ENCODE assay signal across 18 cellular contexts in genomic region chr15:84143753-84144314, GRCh38.
A peak's percentile ranks its signal among the peaks of the same experiment; 100 is the strongest.
DNase-seq lines count a peak whose midpoint lies in the region; ATAC-seq and TF ChIP-seq lines count a peak whose summit lies in the region.
"Had no signal": no experiment of that assay in that cellular context is flagged by ENCODE, and none has a peak within 500 bp of the region (broad histone marks: within the 10 kb centered on the region; RNA-seq: fewer than 3 reads in every experiment).

No MANE protein-coding gene starts in this region.

- no peak overlapping the region for H3K27ac ChIP-seq in HCT116 (ENCODE audit: low read depth, low read length)
- H3K27ac ChIP-seq: HL-60, right atrium auricular region had no signal

- intact Hi-C loops in HCT116 (cut with micrococcal nuclease) = loop anchor here (5.0 to 10.0 kb wide), 3 partner anchors 431 to 791 kb away; no protein-coding TSS in a partner anchor

- H3K27me3 Mint-ChIP-seq in WTC11 (ENCODE audit: low read depth) = peaks cover 9% of the 10 kb centered on the region
- peaks cover 5% of the 10 kb centered on the region for H3K27me3 Mint-ChIP-seq in activated naive CD8-positive, alpha-beta T cell treated with anti-CD3 and anti-CD28 coated beads for 36 hours

- H3K4me3 Mint-ChIP-seq in WTC11 = no peak overlapping the region
- no peak overlapping the region for H3K4me3 Mint-ChIP-seq in activated naive CD8-positive, alpha-beta T cell treated with anti-CD3 and anti-CD28 coated beads for 36 hours

- DNase-seq in GM06990 (ENCODE audit: extremely low read depth, insufficient read length) (peak; percentile 25), HCT116 (ENCODE audit: low read depth, low spot score) (no peak), WTC11 (ENCODE audit: low spot score) (no peak), DMS114 treated with DMSO at 0.1 percent for 48 hours (lab: John Stamatoyannopoulos, UW; ENCODE audit: unreplicated experiment) (no peak)
- no peak for DNase-seq in activated naive CD8-positive, alpha-beta T cell treated with anti-CD3 and anti-CD28 coated beads for 36 hours
- DNase-seq: activated CD4-positive, alpha-beta T cell treated with anti-CD3 and anti-CD28 coated beads, Interleukin-2, amount 50 U/mL, for 4 hours; activated gamma-delta T cell treated with Interleukin-2 at 50 U/mL for 16 hours; amygdala; cortex of kidney; kidney glomerular epithelial cell; mammary epithelial cell; NCI-H1417; NCI-H524 had no signal

- no peak overlapping the region for H3K27ac Mint-ChIP-seq in WTC11
- no peak overlapping the region for H3K27ac Mint-ChIP-seq in activated naive CD8-positive, alpha-beta T cell treated with anti-CD3 and anti-CD28 coated beads for 36 hours

- no peaks in the 10 kb centered on the region for H3K36me3 Mint-ChIP-seq in WTC11
- H3K36me3 Mint-ChIP-seq in activated naive CD8-positive, alpha-beta T cell treated with anti-CD3 and anti-CD28 coated beads for 36 hours = no peaks in the 10 kb centered on the region

- H3K4me1 Mint-ChIP-seq in WTC11 = no peaks in the 10 kb centered on the region
- no peaks in the 10 kb centered on the region for H3K4me1 Mint-ChIP-seq in activated naive CD8-positive, alpha-beta T cell treated with anti-CD3 and anti-CD28 coated beads for 36 hours

- peaks cover 0 to 5% of the 10 kb centered on the region in 2 experiments; a peak in 1 of 4 replicates for H3K4me1 ChIP-seq in HCT116 (ENCODE audit: control insufficient read depth in 1 of 2, insufficient read depth in 2 of 2, low read length in 2 of 2)
- H3K4me1 ChIP-seq: right atrium auricular region had no signal

- BruUV-seq in HCT116 (replicated peaks; lab: Mats Ljungman, UMichigan) = no TSS peak

- TF ChIP-seq RAD21 in HCT116 (IDR thresholded peaks at IDR 0.05; ENCODE audit: low read depth) = no peak

- no peaks in the 10 kb centered on the region for H3K36me3 ChIP-seq in GM06990 (ENCODE audit: control insufficient read depth, insufficient read depth, low read length)
- H3K36me3 ChIP-seq in HCT116 (ENCODE audit: control insufficient read depth in 1 of 2, insufficient read depth in 2 of 2, low read length in 2 of 2) = no peaks in the 10 kb centered on the region
- H3K36me3 ChIP-seq: right atrium auricular region had no signal

- no peaks in the 10 kb centered on the region for H4K20me1 ChIP-seq in HCT116 (ENCODE audit: insufficient read depth)

- H3K4me2 ChIP-seq in HCT116 (ENCODE audit: low read length) = no peak overlapping the region

- POLR2A ChIA-PET in HCT116 (lab: Charles Lee) (no interaction called here), WTC11 (lab: Charles Lee) (no interaction called here)

- no peak overlapping the region for H3K9ac ChIP-seq in HCT116 (ENCODE audit: low read length)

- TF ChIP-seq CTCF in GM06990 (IDR thresholded peaks at IDR 0.05; ENCODE audit: insufficient read depth, low read length, poor library complexity, severe bottlenecking) (no peak), HCT116 (IDR thresholded peaks at IDR 0.05 in 2 of 3, conservative IDR thresholded peaks at IDR 0.05 in 1 of 3; ENCODE audit: borderline replicate concordance in 1 of 3, insufficient read depth in 1 of 3, low read depth in 2 of 3, low read length in 2 of 3) (no peak), WTC11 (IDR thresholded peaks at IDR 0.05) (no peak)

- H3K27me3 ChIP-seq in GM06990 (replicated peaks; ENCODE audit: control insufficient read depth, insufficient read depth, low read length) = no peaks in the 10 kb centered on the region
- no peaks in the 10 kb centered on the region for H3K27me3 ChIP-seq in HCT116 (ENCODE audit: insufficient read depth, low read length)
- H3K27me3 ChIP-seq: right atrium auricular region had no signal

- H2AFZ ChIP-seq in HCT116 (ENCODE audit: low read depth, low read length, poor library complexity, severe bottlenecking) = peak overlapping the region; percentile 78

- RAD21 ChIA-PET in HCT116 (lab: Charles Lee; ENCODE audit: low non-redundant PET in 1 of 2, low total read pairs in 2 of 2, uncharacterized antibody in 2 of 2, unreplicated experiment in 2 of 2) = no interaction called here

- CTCF ChIA-PET in HCT116 (lab: Charles Lee) = no interaction called here
- CTCF ChIA-PET in WTC11 (lab: Charles Lee) = no interaction called here

- TF ChIP-seq POLR2A in HCT116 (IDR thresholded peaks at IDR 0.05; ENCODE audit: borderline replicate concordance, extremely low read depth, insufficient read depth, insufficient read length) (no peak), GM18505 (IDR thresholded peaks at IDR 0.05; ENCODE audit: borderline replicate concordance, extremely low read depth, insufficient read depth, insufficient read length) (no peak)

- no peaks in the 10 kb centered on the region for H3K9me3 ChIP-seq in HCT116 (ENCODE audit: control insufficient read depth in 1 of 2, insufficient read depth in 1 of 2, low read depth in 1 of 2, low read length in 2 of 2)
- H3K9me3 ChIP-seq: right atrium auricular region had no signal

- H3K79me2 ChIP-seq in HCT116 (ENCODE audit: insufficient read depth, low read length) = no peaks in the 10 kb centered on the region

- ATAC-seq in GM18870 (IDR thresholded peaks at IDR 0.05; ENCODE audit: unreplicated experiment) (peak; percentile 74), HCT116 (no peak), HG03432 (IDR thresholded peaks at IDR 0.05; ENCODE audit: unreplicated experiment) (peak; percentile 66), GM18505 (IDR thresholded peaks at IDR 0.05; ENCODE audit: unreplicated experiment) (no peak), WTC11 (no peak)

- H3K4me3 ChIP-seq in GM06990 (replicated peaks; ENCODE audit: low read depth, low read length) (no peak overlapping the region), HCT116 (replicated peaks in 1 of 2; ENCODE audit: low read depth in 1 of 2, low read length in 2 of 2) (no peak overlapping the region)
- H3K4me3 ChIP-seq: right atrium auricular region had no signal

- no peaks in the 10 kb centered on the region for H3K9me3 Mint-ChIP-seq in WTC11
- H3K9me3 Mint-ChIP-seq in activated naive CD8-positive, alpha-beta T cell treated with anti-CD3 and anti-CD28 coated beads for 36 hours = no peaks in the 10 kb centered on the region

- H3K9me2 ChIP-seq in HCT116 (ENCODE audit: insufficient read depth) = no peaks in the 10 kb centered on the region

TF ChIP-seq in HCT116, 20 proteins besides CTCF, POLR2A, EP300 and RAD21 (continues in another document):
- TF ChIP-seq CEBPB (IDR thresholded peaks at IDR 0.05; ENCODE audit: low read depth) = no peak
- no peak for TF ChIP-seq ELF1 (IDR thresholded peaks at IDR 0.05; ENCODE audit: borderline replicate concordance, low read depth)
- TF ChIP-seq SRF (IDR thresholded peaks at IDR 0.05; ENCODE audit: low read depth) = no peak
- TF ChIP-seq YY1 (IDR thresholded peaks at IDR 0.05; ENCODE audit: extremely low read depth, insufficient replicate concordance, low read depth, low read length) = no peak
- TF ChIP-seq SP1 (IDR thresholded peaks at IDR 0.05; ENCODE audit: low read depth) = no peak
- no peak for TF ChIP-seq FOSL1 (IDR thresholded peaks at IDR 0.05; ENCODE audit: low read depth)
- TF ChIP-seq SIN3A (IDR thresholded peaks at IDR 0.05; ENCODE audit: low read depth) = no peak
- no peak for TF ChIP-seq MAX (IDR thresholded peaks at IDR 0.05)
- TF ChIP-seq TCF7L2 (IDR thresholded peaks at IDR 0.05; ENCODE audit: borderline replicate concordance, extremely low read depth, insufficient read depth, insufficient read length) = no peak
- TF ChIP-seq ATF3 (IDR thresholded peaks at IDR 0.05) = no peak
- TF ChIP-seq ZFX (IDR thresholded peaks at IDR 0.05) = no peak
- TF ChIP-seq POLR2AphosphoS5 (IDR thresholded peaks at IDR 0.05; ENCODE audit: low read depth, low read length) = no peak
- TF ChIP-seq EZH2 (IDR thresholded peaks at IDR 0.05) = no peak

TF ChIP-seq in WTC11, 78 proteins besides CTCF, POLR2A, EP300 and RAD21 (continues in another document):
- TF ChIP-seq ARID4B (CRISPR knock-in tag; IDR thresholded peaks at IDR 0.05; ENCODE audit: borderline replicate concordance) (no peak), ZNF232 (CRISPR knock-in tag; IDR thresholded peaks at IDR 0.05) (no peak), ZMAT4 (CRISPR knock-in tag; IDR thresholded peaks at IDR 0.05) (no peak), RELA (CRISPR knock-in tag; IDR thresholded peaks at IDR 0.05; ENCODE audit: borderline replicate concordance) (no peak)

Comparison
In these comparisons a context has a peak if more than half of its experiments do, and no peak if none do; other contexts are left out.
1. ATAC-seq: peak in GM18870 (single experiment) and HG03432 (single experiment); none in HCT116 (single experiment), GM18505 (single experiment) and WTC11 (single experiment).